ENCODE assay signal across 26 cellular contexts in genomic region chr5:175681975-175682354, GRCh38. TPM values are rescaled to one million over a fixed set of nuclear protein-coding genes. Genes with fewer than 3 reads are reported as not detected.
DNase-seq lines count a peak whose midpoint lies in the region; ATAC-seq, FAIRE-seq and TF ChIP-seq lines count a peak whose summit lies in the region.
"Had no signal": no experiment of that assay in that cellular context is flagged by ENCODE, and none has a peak within 500 bp of the region (broad histone marks: within the 10 kb centered on the region; RNA-seq: fewer than 3 reads in every experiment).

No MANE protein-coding gene starts in this region.

- intact Hi-C loops in dorsolateral prefrontal cortex (cut with DNase I): no loop called here
- intact Hi-C loops in kidney (cut with DNase I): no loop called here
- intact Hi-C loops in spleen (cut with DNase I; ENCODE audit: low total_unique reads): no loop called here
- intact Hi-C loops in A673 (cut with micrococcal nuclease; ENCODE audit: unreplicated experiment): no loop called here

- BruUV-seq in A673 (replicated peaks; lab: Mats Ljungman, UMichigan): no TSS peak

- H3K36me3 ChIP-seq in RWPE2 (ENCODE audit: low read depth): no peaks in the 10 kb centered on the region
- H3K36me3 ChIP-seq in kidney (ENCODE audit: control insufficient read depth in 1 of 2, insufficient read depth in 2 of 2, low read length in 2 of 2): no peaks in the 10 kb centered on the region
- H3K36me3 ChIP-seq in spleen: peaks cover 0 to 48% (median 5%) of the 10 kb centered on the region in 6 donors
- no peaks in the 10 kb centered on the region for H3K36me3 ChIP-seq in A673 (ENCODE audit: insufficient read depth, low read length, poor library complexity, severe bottlenecking)
- H3K36me3 ChIP-seq: prostate gland had no signal

- peaks cover 17% of the 10 kb centered on the region for H3K36me3 Mint-ChIP-seq in activated T-helper 17 cell treated with anti-CD3 and anti-CD28 coated beads, Interleukin-2, amount 50 U/mL, for 72 hours (ENCODE audit: low read depth)

- H3K27ac ChIP-seq in RWPE2 (ENCODE audit: poor library complexity, severe bottlenecking) (no peak overlapping the region), dorsolateral prefrontal cortex (peak overlapping the region in 54 of 59 donors; percentile 12 to 88 (median 70)), kidney (ENCODE audit: low read depth in 2 of 2, low read length in 2 of 2) (no peak overlapping the region), spleen (no peak overlapping the region), A673 (ENCODE audit: low read depth, low read length, poor library complexity, severe bottlenecking) (no peak overlapping the region)
- H3K27ac ChIP-seq: KMS-11, prostate gland, skin epidermis had no signal

- ATAC-seq in RWPE2 (ENCODE audit: low read depth): no peak
- ATAC-seq in activated T-helper 17 cell treated with anti-CD3 and anti-CD28 coated beads, Interleukin-2, amount 50 U/mL, for 72 hours (replicated peaks): no peak
- ATAC-seq: activated CD4-positive, alpha-beta T cell treated with anti-CD3 and anti-CD28 coated beads for 36 hours; effector memory CD8-positive, alpha-beta T cell; GM12878; HCT116; stimulated activated naive CD8-positive, alpha-beta T cell treated with anti-CD3 and anti-CD28 coated beads, Interleukin-15, amount 100 ng/mL, for 72 hours; T-helper 17 cell had no signal

- TF ChIP-seq CTCF in RWPE2 (IDR thresholded peaks at IDR 0.05; ENCODE audit: poor library complexity, severe bottlenecking): no peak
- TF ChIP-seq CTCF in dorsolateral prefrontal cortex (IDR thresholded peaks at IDR 0.05 in 54 of 56, conservative IDR thresholded peaks at IDR 0.05 in 2 of 56; ENCODE audit: low read depth in 1 of 56, partially characterized antibody in 56 of 56): no peak
- no peak for TF ChIP-seq CTCF in kidney (IDR thresholded peaks at IDR 0.05; ENCODE audit: borderline replicate concordance, extremely low read depth, insufficient read depth)
- TF ChIP-seq CTCF in spleen (IDR thresholded peaks at IDR 0.05 in 8 of 11, conservative IDR thresholded peaks at IDR 0.05 in 3 of 11): no peak
- no peak for TF ChIP-seq CTCF in A673 (conservative IDR thresholded peaks at IDR 0.05; ENCODE audit: low read depth, low read length)

- CTCF ChIA-PET in A673 (lab: Charles Lee): no interaction called here

- H3K4me3 Mint-ChIP-seq in activated T-helper 17 cell treated with anti-CD3 and anti-CD28 coated beads, Interleukin-2, amount 50 U/mL, for 72 hours: no peak overlapping the region
- H3K4me3 Mint-ChIP-seq: activated CD4-positive, alpha-beta T cell treated with anti-CD3 and anti-CD28 coated beads for 36 hours; effector memory CD8-positive, alpha-beta T cell; stimulated activated naive CD8-positive, alpha-beta T cell treated with anti-CD3 and anti-CD28 coated beads, Interleukin-15, amount 100 ng/mL, for 72 hours; T-helper 17 cell had no signal

- no peak for TF ChIP-seq POLR2A in spleen (IDR thresholded peaks at IDR 0.05)

- POLR2A ChIA-PET in A673 (lab: Charles Lee; ENCODE audit: low non-redundant PET): no interaction called here

- H3K9ac ChIP-seq in kidney (ENCODE audit: low read length in 2 of 2): no peak overlapping the region
- H3K9ac ChIP-seq: KMS-11, SK-N-SH had no signal

- no peaks in the 10 kb centered on the region for H3K27me3 Mint-ChIP-seq in activated T-helper 17 cell treated with anti-CD3 and anti-CD28 coated beads, Interleukin-2, amount 50 U/mL, for 72 hours
- H3K27me3 Mint-ChIP-seq: activated CD4-positive, alpha-beta T cell treated with anti-CD3 and anti-CD28 coated beads for 36 hours; stimulated activated naive CD8-positive, alpha-beta T cell treated with anti-CD3 and anti-CD28 coated beads, Interleukin-15, amount 100 ng/mL, for 72 hours; T-helper 17 cell had no signal

- H3K4me1 Mint-ChIP-seq in activated T-helper 17 cell treated with anti-CD3 and anti-CD28 coated beads, Interleukin-2, amount 50 U/mL, for 72 hours: peaks cover 4% of the 10 kb centered on the region

- no peaks in the 10 kb centered on the region for H3K9me3 Mint-ChIP-seq in activated T-helper 17 cell treated with anti-CD3 and anti-CD28 coated beads, Interleukin-2, amount 50 U/mL, for 72 hours
- H3K9me3 Mint-ChIP-seq: effector memory CD8-positive, alpha-beta T cell; stimulated activated naive CD8-positive, alpha-beta T cell treated with anti-CD3 and anti-CD28 coated beads, Interleukin-15, amount 100 ng/mL, for 72 hours had no signal

- no peak overlapping the region for H3K4me3 ChIP-seq in RWPE2 (ENCODE audit: severe bottlenecking)
- H3K4me3 ChIP-seq in dorsolateral prefrontal cortex: no peak overlapping the region
- H3K4me3 ChIP-seq in kidney (ENCODE audit: low read length in 2 of 2): no peak overlapping the region
- H3K4me3 ChIP-seq in spleen: no peak overlapping the region
- H3K4me3 ChIP-seq in A673 (ENCODE audit: low read depth, low read length, poor library complexity, severe bottlenecking): no peak overlapping the region
- H3K4me3 ChIP-seq: GM12878, prostate gland, skin epidermis had no signal

- H3K27me3 ChIP-seq in RWPE2 (ENCODE audit: insufficient read depth, poor library complexity, severe bottlenecking): peaks cover 56% of the 10 kb centered on the region
- peaks cover 0 to 15% (median 0%) of the 10 kb centered on the region in 45 donors for H3K27me3 ChIP-seq in dorsolateral prefrontal cortex
- peaks cover 0 to 3% (median 0%) of the 10 kb centered on the region in 7 donors for H3K27me3 ChIP-seq in spleen (replicated peaks in 1 of 7)
- peaks cover 64% of the 10 kb centered on the region for H3K27me3 ChIP-seq in A673 (replicated peaks; ENCODE audit: insufficient read depth, low read depth, low read length, poor library complexity)

- no peak overlapping the region for H3K27ac Mint-ChIP-seq in activated T-helper 17 cell treated with anti-CD3 and anti-CD28 coated beads, Interleukin-2, amount 50 U/mL, for 72 hours
- H3K27ac Mint-ChIP-seq: activated CD4-positive, alpha-beta T cell treated with anti-CD3 and anti-CD28 coated beads for 36 hours; effector memory CD8-positive, alpha-beta T cell; T-helper 17 cell had no signal

- H3K9me3 ChIP-seq in RWPE2 (ENCODE audit: severe bottlenecking) (no peaks in the 10 kb centered on the region), kidney (ENCODE audit: control insufficient read depth in 1 of 2, low read length in 2 of 2) (no peaks in the 10 kb centered on the region), spleen (no peaks in the 10 kb centered on the region), A673 (ENCODE audit: low read depth, low read length, poor library complexity, severe bottlenecking) (no peaks in the 10 kb centered on the region)
- H3K9me3 ChIP-seq: Caco-2, prostate gland, SK-N-SH had no signal

- 86 to 91% (median 90%) methylated on average over 12 of the region's 12 CpGs for WGBS in spleen, 5 donors

- no peak for FAIRE-seq in kidney (lab: Jason Lieb, UNC)
- FAIRE-seq: GM12878, HTR-8/SVneo had no signal

- DNase-seq in RWPE2 (ENCODE audit: low spot score) (peak; percentile 26), dorsolateral prefrontal cortex (peak in 8 of 10 donors; percentile 29 to 75 (median 59)), kidney (peak; percentile 49), spleen (peak; percentile 42), A673 (ENCODE audit: low spot score) (no peak), DMS53 (lab: John Stamatoyannopoulos, UW) (no peak)
- DNase-seq: activated CD4-positive, alpha-beta T cell treated with anti-CD3 and anti-CD28 coated beads for 36 hours; activated effector memory CD4-positive, alpha-beta T cell treated with Interleukin-2 at 50 U/mL for 16 hours; activated T-cell treated with anti-CD3 and anti-CD28 coated beads for 4 hours; Caco-2; effector memory CD8-positive, alpha-beta T cell; mammary epithelial cell; MM.1S; NCI-H2081 treated with DMSO at 0.1 percent for 48 hours; SK-N-SH; stimulated activated CD8-positive, alpha-beta memory T cell treated with anti-CD3 and anti-CD28 coated beads, Interleukin-4, amount 100 ng/mL, for 48 hours; stimulated activated naive CD8-positive, alpha-beta T cell treated with anti-CD3 and anti-CD28 coated beads, Interleukin-15, amount 100 ng/mL, for 72 hours; T-helper 17 cell had no signal

- H3K4me1 ChIP-seq in RWPE2 (ENCODE audit: insufficient read depth, poor library complexity, severe bottlenecking) (no peaks in the 10 kb centered on the region), kidney (ENCODE audit: control insufficient read depth in 1 of 2, insufficient read depth in 1 of 2, low read depth in 1 of 2, low read length in 2 of 2) (peaks cover 5 to 6% of the 10 kb centered on the region in 2 donors), spleen (peaks cover 0 to 48% (median 3%) of the 10 kb centered on the region in 6 donors), A673 (ENCODE audit: insufficient read depth, low read length, poor library complexity, severe bottlenecking) (no peaks in the 10 kb centered on the region)
- H3K4me1 ChIP-seq: Caco-2, prostate gland had no signal

RNA-seq across cellular contexts. Expression of gene HRH2, which starts 24.1 kb away (rescaled TPM):
- total RNA-seq in dorsolateral prefrontal cortex (10 to 100 TPM in 119 of 120 experiments, 1 to 10 TPM in 1; 8.7 to 45.7 (median 25.9) TPM), kidney (10.6 TPM), spleen (10 to 100 TPM; 14.6 to 85.2 (median 31.9) TPM), A673 (2021) (0.09 TPM in 1 of 2 replicates, not detected in the other)
- polyA plus RNA-seq in kidney (ENCODE audit: insufficient read depth, low read depth, low replicate concordance) (1.9 TPM), spleen (1 to 10 TPM; 1.9 to 4.8 (median 4.4) TPM)
- 1 to 10 TPM; 3.3 to 4.0 TPM for total RNA-seq in activated T-helper 17 cell treated with anti-CD3 and anti-CD28 coated beads, Interleukin-2, amount 50 U/mL, for 72 hours
- total RNA-seq: Caco-2, fibroblast of villous mesenchyme, mammary epithelial cell had no signal

Comparison
In these comparisons a context has a peak if more than half of its experiments do, and no peak if none do; other contexts are left out.
1. DNase-seq: peak in RWPE2 (single experiment), dorsolateral prefrontal cortex (8 of 10), kidney (single experiment) and spleen (single experiment); none in A673 (single experiment) and DMS53 (single experiment).
2. H3K27ac ChIP-seq: peak in dorsolateral prefrontal cortex (54 of 59); none in RWPE2 (single experiment), kidney (0 of 2), spleen (0 of 8) and A673 (single experiment).